Comparison of ENCODE assay signal across 1 cellular context in the genomic region with DNA sequence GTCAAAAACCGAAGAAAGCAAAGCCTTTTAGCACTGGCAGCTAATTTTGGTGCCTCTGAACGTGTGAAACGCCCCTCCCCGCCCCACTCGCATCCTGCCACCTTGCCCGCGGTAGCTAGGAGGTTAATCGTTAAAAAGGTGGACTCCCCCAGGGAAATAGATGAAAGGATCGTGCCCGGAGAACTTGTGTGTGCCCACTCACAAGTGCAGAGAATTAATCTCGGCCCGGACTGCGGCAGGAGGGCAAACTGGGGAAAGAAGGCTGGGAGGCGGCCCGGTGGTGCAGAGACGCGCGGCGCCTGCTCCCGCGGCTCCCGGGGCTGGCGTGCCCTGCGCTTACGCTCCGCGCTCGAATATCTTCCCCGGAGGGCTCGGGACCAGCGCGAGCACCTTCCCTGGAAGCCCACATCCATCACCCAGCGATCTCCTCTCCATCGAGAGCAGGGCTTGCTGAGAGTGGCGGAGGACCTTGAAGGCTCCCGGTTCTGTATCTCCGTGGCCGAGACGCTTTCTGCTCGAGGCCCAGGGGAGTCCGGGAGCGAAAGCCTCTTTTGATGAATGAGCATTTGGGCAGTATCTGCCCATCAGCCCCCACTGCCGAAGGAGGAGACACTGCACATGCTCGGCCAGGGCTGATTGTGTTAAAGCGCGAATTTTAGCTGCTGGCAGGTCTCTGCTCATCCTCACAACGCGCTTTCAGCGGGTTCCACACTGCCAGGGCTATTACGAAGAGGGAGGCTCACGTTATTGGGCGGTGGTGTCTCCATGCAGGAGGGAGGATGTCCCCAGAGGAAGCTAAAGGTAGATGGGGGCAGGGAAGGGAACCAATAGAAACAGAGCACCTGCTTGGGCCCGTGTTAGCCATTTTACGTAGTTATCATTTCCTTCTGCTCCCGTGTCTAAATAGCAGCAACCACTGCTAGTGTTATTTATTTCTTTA.
TF ChIP-seq lines count a peak whose summit lies in the region.

No MANE protein-coding gene starts in this region.

TF ChIP-seq in endothelial cell of umbilical vein, 7 proteins besides CTCF, POLR2A, EP300 and RAD21:
- no peak for TF ChIP-seq FOS (IDR thresholded peaks at IDR 0.05; ENCODE audit: borderline replicate concordance, insufficient read depth, low read length)
- TF ChIP-seq POLR2AphosphoS5 (IDR thresholded peaks at IDR 0.05; ENCODE audit: insufficient read depth, low read depth, low read length) = no peak
